16 cellular contexts compared by ENCODE assay signal in genomic region chr2:195202163-195202845, GRCh38.
DNase-seq lines count a peak whose midpoint lies in the region; ATAC-seq and TF ChIP-seq lines count a peak whose summit lies in the region.
"Had no signal": no experiment of that assay in that cellular context is flagged by ENCODE, and none has a peak within 500 bp of the region (broad histone marks: within the 10 kb centered on the region; RNA-seq: fewer than 3 reads in every experiment).

No MANE protein-coding gene starts in this region.

- H3K4me3 Mint-ChIP-seq in activated CD4-positive, alpha-beta memory T cell treated with anti-CD3 and anti-CD28 coated beads for 36 hours = no peak overlapping the region
- H3K4me3 Mint-ChIP-seq: activated B cell treated with CpG ODN at 0.5 μM for 24 hours, naive B cell had no signal

- intact Hi-C loops in activated CD4-positive, alpha-beta memory T cell treated with anti-CD3 and anti-CD28 coated beads for 36 hours (cut with micrococcal nuclease) = no loop called here

- H3K9me3 Mint-ChIP-seq in activated CD4-positive, alpha-beta memory T cell treated with anti-CD3 and anti-CD28 coated beads for 36 hours = no peaks in the 10 kb centered on the region
- H3K9me3 Mint-ChIP-seq: activated B cell treated with CpG ODN at 0.5 μM for 24 hours, naive B cell had no signal

- 36 to 42% methylated on average over 2 of the region's 2 CpGs for WGBS in gastroesophageal sphincter (ENCODE audit: low coverage in 1 of 2), 2 donors

- H3K4me1 ChIP-seq in gastroesophageal sphincter = no peaks in the 10 kb centered on the region
- H3K4me1 ChIP-seq: sigmoid colon, suprapubic skin had no signal

- no peaks in the 10 kb centered on the region for H3K9me3 ChIP-seq in gastroesophageal sphincter
- H3K9me3 ChIP-seq: sigmoid colon, suprapubic skin had no signal

- DNase-seq in ELR (ENCODE audit: low read depth) (peak; percentile 91), HT1080 (ENCODE audit: low read depth) (peak; percentile 88), iris pigment epithelial cell (ENCODE audit: low read depth) (peak; percentile 50), NCI-H446 treated with DMSO at 0.1 percent for 48 hours (lab: John Stamatoyannopoulos, UW) (no peak), COR-L47 (lab: John Stamatoyannopoulos, UW) (no peak), RWPE1 (ENCODE audit: low spot score) (no peak)
- peak; percentile 10 for DNase-seq in activated CD4-positive, alpha-beta memory T cell treated with anti-CD3 and anti-CD28 coated beads for 36 hours
- DNase-seq: activated B cell treated with CpG ODN at 0.5 μM for 24 hours, cerebellar nuclear complex, naive B cell, NCI-H1105 treated with DMSO at 0.1 percent for 48 hours, NCI-H82, sigmoid colon had no signal

- no peak overlapping the region for H3K4me3 ChIP-seq in gastroesophageal sphincter
- H3K4me3 ChIP-seq: sigmoid colon, suprapubic skin had no signal

- TF ChIP-seq CTCF in gastroesophageal sphincter (IDR thresholded peaks at IDR 0.05) = no peak
- TF ChIP-seq CTCF in RWPE1 (conservative IDR thresholded peaks at IDR 0.05; ENCODE audit: low read depth) = no peak

- ATAC-seq in gastroesophageal sphincter = no peak

- TF ChIP-seq EP300 in gastroesophageal sphincter (IDR thresholded peaks at IDR 0.05) = no peak

- H3K27ac ChIP-seq in gastroesophageal sphincter (no peak overlapping the region), RWPE1 (no peak overlapping the region)
- H3K27ac ChIP-seq: C4-2B, sigmoid colon, suprapubic skin had no signal

- H3K27me3 Mint-ChIP-seq in activated CD4-positive, alpha-beta memory T cell treated with anti-CD3 and anti-CD28 coated beads for 36 hours = no peaks in the 10 kb centered on the region
- H3K27me3 Mint-ChIP-seq: activated B cell treated with CpG ODN at 0.5 μM for 24 hours, naive B cell had no signal

- H3K36me3 ChIP-seq in gastroesophageal sphincter = no peaks in the 10 kb centered on the region
- H3K36me3 ChIP-seq: sigmoid colon, suprapubic skin had no signal

- no peak for TF ChIP-seq POLR2A in gastroesophageal sphincter (IDR thresholded peaks at IDR 0.05)

- no peaks in the 10 kb centered on the region for H3K36me3 Mint-ChIP-seq in activated CD4-positive, alpha-beta memory T cell treated with anti-CD3 and anti-CD28 coated beads for 36 hours
- H3K36me3 Mint-ChIP-seq: naive B cell had no signal

- H3K4me1 Mint-ChIP-seq in activated CD4-positive, alpha-beta memory T cell treated with anti-CD3 and anti-CD28 coated beads for 36 hours (ENCODE audit: low read depth) = peaks cover 16% of the 10 kb centered on the region
- H3K4me1 Mint-ChIP-seq: activated B cell treated with CpG ODN at 0.5 μM for 24 hours, naive B cell had no signal

- POLR2A ChIA-PET in activated CD4-positive, alpha-beta memory T cell treated with anti-CD3 and anti-CD28 coated beads for 36 hours (lab: Charles Lee) = interaction anchor here (0.6 kb wide), 1 partner anchor 240 kb away, joined by 3 read pairs; no protein-coding TSS in a partner anchor
- POLR2A ChIA-PET in RWPE1 (lab: Yijun Ruan, JAX; ENCODE audit: low non-redundant PET) = no interaction called here

- no peak overlapping the region for H3K27ac Mint-ChIP-seq in activated CD4-positive, alpha-beta memory T cell treated with anti-CD3 and anti-CD28 coated beads for 36 hours
- H3K27ac Mint-ChIP-seq: activated B cell treated with CpG ODN at 0.5 μM for 24 hours, naive B cell had no signal

- CTCF ChIA-PET in activated CD4-positive, alpha-beta memory T cell treated with anti-CD3 and anti-CD28 coated beads for 36 hours (lab: Charles Lee) = interaction anchor here (0.6 kb wide), 1 partner anchor 429 kb away, joined by 3 read pairs; no protein-coding TSS in a partner anchor
- CTCF ChIA-PET in RWPE1 (lab: Yijun Ruan, JAX) = no interaction called here

- H3K27me3 ChIP-seq in gastroesophageal sphincter = no peaks in the 10 kb centered on the region
- H3K27me3 ChIP-seq: sigmoid colon, suprapubic skin had no signal

Comparison
In these comparisons a context has a peak if more than half of its experiments do, and no peak if none do; other contexts are left out.
1. DNase-seq: peak in ELR (single experiment), HT1080 (single experiment), activated CD4-positive, alpha-beta memory T cell treated with anti-CD3 and anti-CD28 coated beads for 36 hours (single experiment) and iris pigment epithelial cell (single experiment); none in NCI-H446 treated with DMSO at 0.1 percent for 48 hours (single experiment), COR-L47 (single experiment) and RWPE1 (single experiment).